In the genomic region with DNA sequence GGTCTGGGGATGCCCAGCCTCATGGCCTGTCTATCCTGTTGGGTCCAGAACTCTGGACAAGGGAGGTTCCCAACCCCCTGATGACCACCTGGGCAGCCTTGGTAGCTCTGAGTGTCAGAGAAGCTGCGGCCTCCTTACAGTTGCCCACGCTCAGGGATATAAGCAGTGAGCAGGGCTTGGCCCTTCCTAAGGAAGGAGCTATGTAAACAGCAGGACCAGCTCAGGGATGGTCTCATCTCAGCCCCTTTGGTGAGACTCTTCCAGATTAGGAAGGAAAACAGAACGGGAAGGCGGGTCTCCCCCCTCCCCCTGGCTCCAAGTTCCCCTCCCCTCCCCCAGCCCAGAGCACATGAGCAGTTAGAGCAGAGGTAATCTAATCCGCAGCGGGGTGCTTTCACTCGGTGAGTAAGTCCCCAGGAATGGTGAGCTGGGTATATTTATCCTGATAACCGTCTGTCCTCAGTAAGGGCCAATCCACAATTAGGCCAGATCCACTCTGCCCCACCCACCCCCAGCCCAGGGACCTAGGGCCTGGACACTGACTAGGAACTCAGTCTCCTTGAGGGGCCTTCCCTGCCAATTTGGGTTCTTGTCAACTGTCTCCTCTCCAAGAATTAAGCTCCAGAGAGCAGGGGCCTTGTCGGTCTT, we compare ENCODE assay signal across 1 cellular context.
TF ChIP-seq lines count a peak whose summit lies in the region.

No MANE protein-coding gene starts in this region.

TF ChIP-seq in K562, 482 proteins besides CTCF, POLR2A, EP300 and RAD21 (continued from another document and continues in another):
- TF ChIP-seq, protein P1, sequence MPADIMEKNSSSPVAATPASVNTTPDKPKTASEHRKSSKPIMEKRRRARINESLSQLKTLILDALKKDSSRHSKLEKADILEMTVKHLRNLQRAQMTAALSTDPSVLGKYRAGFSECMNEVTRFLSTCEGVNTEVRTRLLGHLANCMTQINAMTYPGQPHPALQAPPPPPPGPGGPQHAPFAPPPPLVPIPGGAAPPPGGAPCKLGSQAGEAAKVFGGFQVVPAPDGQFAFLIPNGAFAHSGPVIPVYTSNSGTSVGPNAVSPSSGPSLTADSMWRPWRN (IDR thresholded peaks at IDR 0.05; ENCODE audit: low read depth) = 0 out of 2 replicates have a peak, but pooled peaks have one; percentile 20
- TF ChIP-seq SREBF2 (CRISPR knock-in tag; IDR thresholded peaks at IDR 0.05) (no peak), CREM (IDR thresholded peaks at IDR 0.05; ENCODE audit: low read depth) (peak; percentile 43; the same call in 1 of the 2 replicates), TBL1XR1 (IDR thresholded peaks at IDR 0.05; ENCODE audit: low read length in 2 of 2) (peak in 1 of 2 experiments; percentile 81; a peak in 1 of 4 replicates), SMARCE1 (IDR thresholded peaks at IDR 0.05) (peak; percentile 67), PHF20 (IDR thresholded peaks at IDR 0.05; ENCODE audit: partially characterized antibody) (no peak), FOXJ3 (CRISPR knock-in tag; IDR thresholded peaks at IDR 0.05) (no peak), HDAC8 (tag; IDR thresholded peaks at IDR 0.05) (no peak), ZNF644 (tag; IDR thresholded peaks at IDR 0.05; ENCODE audit: low read depth) (0 out of 2 replicates have a peak, but pooled peaks have one; percentile 44), HLTF (IDR thresholded peaks at IDR 0.05) (no peak), MXI1 (IDR thresholded peaks at IDR 0.05; ENCODE audit: low read depth, low read length) (no peak), RBFOX2 (IDR thresholded peaks at IDR 0.05; ENCODE audit: low read depth, low read length) (peak; percentile 44; the same call in 1 of the 2 replicates), EP400 (IDR thresholded peaks at IDR 0.05) (peak; percentile 13; the same call in 1 of the 2 replicates), KDM1A (IDR thresholded peaks at IDR 0.05) (peak; percentile 38 to 75), DPF2 (IDR thresholded peaks at IDR 0.05) (peak; percentile 69), TBP (optimal IDR thresholded peaks at IDR 0.05; ENCODE audit: low read depth, low read length) (peak; percentile 61), ETV6 (IDR thresholded peaks at IDR 0.05; ENCODE audit: borderline replicate concordance in 1 of 2, low read depth in 2 of 2, low read length in 1 of 2) (peak; percentile 27 to 47; a peak in 1 of 4 replicates), ETV6 (CRISPR knock-in tag; IDR thresholded peaks at IDR 0.05; ENCODE audit: borderline replicate concordance) (no peak), JUN (IDR thresholded peaks at IDR 0.05; ENCODE audit: borderline replicate concordance, low read depth, low read length) (peak; percentile 90), JUN (CRISPR knock-in tag; IDR thresholded peaks at IDR 0.05; ENCODE audit: borderline replicate concordance) (no peak), GATA2 (CRISPR knock-in tag; IDR thresholded peaks at IDR 0.05) (peak; percentile 32; the same call in 1 of the 2 replicates), SP2 (IDR thresholded peaks at IDR 0.05; ENCODE audit: extremely low read depth, low read depth, low read length, poor library complexity, severe bottlenecking) (no peak), NCOA4 (IDR thresholded peaks at IDR 0.05; ENCODE audit: partially characterized antibody) (no peak), TAF9B (IDR thresholded peaks at IDR 0.05; ENCODE audit: partially characterized antibody) (peak; percentile 44), JUND (IDR thresholded peaks at IDR 0.05; ENCODE audit: borderline replicate concordance, low read depth, low read length) (peak; percentile 97), JUND (tag; IDR thresholded peaks at IDR 0.05; ENCODE audit: borderline replicate concordance, low read depth, low read length) (peak; percentile 76; the same call in 1 of the 3 replicates), ZFP1 (CRISPR knock-in tag; IDR thresholded peaks at IDR 0.05) (0 out of 2 replicates have a peak, but pooled peaks have one; percentile 4), TCF3 (CRISPR knock-in tag; IDR thresholded peaks at IDR 0.05) (peak; percentile 70), CREB1 (IDR thresholded peaks at IDR 0.05) (no peak), CREB1 (CRISPR knock-in tag; IDR thresholded peaks at IDR 0.05) (no peak), BHLHE40 (IDR thresholded peaks at IDR 0.05; ENCODE audit: low read length) (peak; percentile 83; the same call in 1 of the 2 replicates)
- TF ChIP-seq, protein P2, sequence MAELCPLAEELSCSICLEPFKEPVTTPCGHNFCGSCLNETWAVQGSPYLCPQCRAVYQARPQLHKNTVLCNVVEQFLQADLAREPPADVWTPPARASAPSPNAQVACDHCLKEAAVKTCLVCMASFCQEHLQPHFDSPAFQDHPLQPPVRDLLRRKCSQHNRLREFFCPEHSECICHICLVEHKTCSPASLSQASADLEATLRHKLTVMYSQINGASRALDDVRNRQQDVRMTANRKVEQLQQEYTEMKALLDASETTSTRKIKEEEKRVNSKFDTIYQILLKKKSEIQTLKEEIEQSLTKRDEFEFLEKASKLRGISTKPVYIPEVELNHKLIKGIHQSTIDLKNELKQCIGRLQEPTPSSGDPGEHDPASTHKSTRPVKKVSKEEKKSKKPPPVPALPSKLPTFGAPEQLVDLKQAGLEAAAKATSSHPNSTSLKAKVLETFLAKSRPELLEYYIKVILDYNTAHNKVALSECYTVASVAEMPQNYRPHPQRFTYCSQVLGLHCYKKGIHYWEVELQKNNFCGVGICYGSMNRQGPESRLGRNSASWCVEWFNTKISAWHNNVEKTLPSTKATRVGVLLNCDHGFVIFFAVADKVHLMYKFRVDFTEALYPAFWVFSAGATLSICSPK (IDR thresholded peaks at IDR 0.05; ENCODE audit: borderline replicate concordance) = no peak
- TF ChIP-seq, protein P3, sequence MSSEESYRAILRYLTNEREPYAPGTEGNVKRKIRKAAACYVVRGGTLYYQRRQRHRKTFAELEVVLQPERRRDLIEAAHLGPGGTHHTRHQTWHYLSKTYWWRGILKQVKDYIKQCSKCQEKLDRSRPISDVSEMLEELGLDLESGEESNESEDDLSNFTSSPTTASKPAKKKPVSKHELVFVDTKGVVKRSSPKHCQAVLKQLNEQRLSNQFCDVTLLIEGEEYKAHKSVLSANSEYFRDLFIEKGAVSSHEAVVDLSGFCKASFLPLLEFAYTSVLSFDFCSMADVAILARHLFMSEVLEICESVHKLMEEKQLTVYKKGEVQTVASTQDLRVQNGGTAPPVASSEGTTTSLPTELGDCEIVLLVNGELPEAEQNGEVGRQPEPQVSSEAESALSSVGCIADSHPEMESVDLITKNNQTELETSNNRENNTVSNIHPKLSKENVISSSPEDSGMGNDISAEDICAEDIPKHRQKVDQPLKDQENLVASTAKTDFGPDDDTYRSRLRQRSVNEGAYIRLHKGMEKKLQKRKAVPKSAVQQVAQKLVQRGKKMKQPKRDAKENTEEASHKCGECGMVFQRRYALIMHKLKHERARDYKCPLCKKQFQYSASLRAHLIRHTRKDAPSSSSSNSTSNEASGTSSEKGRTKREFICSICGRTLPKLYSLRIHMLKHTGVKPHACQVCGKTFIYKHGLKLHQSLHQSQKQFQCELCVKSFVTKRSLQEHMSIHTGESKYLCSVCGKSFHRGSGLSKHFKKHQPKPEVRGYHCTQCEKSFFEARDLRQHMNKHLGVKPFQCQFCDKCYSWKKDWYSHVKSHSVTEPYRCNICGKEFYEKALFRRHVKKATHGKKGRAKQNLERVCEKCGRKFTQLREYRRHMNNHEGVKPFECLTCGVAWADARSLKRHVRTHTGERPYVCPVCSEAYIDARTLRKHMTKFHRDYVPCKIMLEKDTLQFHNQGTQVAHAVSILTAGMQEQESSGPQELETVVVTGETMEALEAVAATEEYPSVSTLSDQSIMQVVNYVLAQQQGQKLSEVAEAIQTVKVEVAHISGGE (CRISPR knock-in tag; IDR thresholded peaks at IDR 0.05) = peak in 1 of 3 experiments; percentile 29; a peak in 2 of 6 replicates
- TF ChIP-seq, protein P4, sequence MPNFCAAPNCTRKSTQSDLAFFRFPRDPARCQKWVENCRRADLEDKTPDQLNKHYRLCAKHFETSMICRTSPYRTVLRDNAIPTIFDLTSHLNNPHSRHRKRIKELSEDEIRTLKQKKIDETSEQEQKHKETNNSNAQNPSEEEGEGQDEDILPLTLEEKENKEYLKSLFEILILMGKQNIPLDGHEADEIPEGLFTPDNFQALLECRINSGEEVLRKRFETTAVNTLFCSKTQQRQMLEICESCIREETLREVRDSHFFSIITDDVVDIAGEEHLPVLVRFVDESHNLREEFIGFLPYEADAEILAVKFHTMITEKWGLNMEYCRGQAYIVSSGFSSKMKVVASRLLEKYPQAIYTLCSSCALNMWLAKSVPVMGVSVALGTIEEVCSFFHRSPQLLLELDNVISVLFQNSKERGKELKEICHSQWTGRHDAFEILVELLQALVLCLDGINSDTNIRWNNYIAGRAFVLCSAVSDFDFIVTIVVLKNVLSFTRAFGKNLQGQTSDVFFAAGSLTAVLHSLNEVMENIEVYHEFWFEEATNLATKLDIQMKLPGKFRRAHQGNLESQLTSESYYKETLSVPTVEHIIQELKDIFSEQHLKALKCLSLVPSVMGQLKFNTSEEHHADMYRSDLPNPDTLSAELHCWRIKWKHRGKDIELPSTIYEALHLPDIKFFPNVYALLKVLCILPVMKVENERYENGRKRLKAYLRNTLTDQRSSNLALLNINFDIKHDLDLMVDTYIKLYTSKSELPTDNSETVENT (CRISPR knock-in tag; IDR thresholded peaks at IDR 0.05) = no peak
- TF ChIP-seq, protein P5, sequence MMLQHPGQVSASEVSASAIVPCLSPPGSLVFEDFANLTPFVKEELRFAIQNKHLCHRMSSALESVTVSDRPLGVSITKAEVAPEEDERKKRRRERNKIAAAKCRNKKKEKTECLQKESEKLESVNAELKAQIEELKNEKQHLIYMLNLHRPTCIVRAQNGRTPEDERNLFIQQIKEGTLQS (IDR thresholded peaks at IDR 0.05) = peak; percentile 77
- TF ChIP-seq, protein P5 (CRISPR knock-in tag; conservative IDR thresholded peaks at IDR 0.05) = no peak; the same call in 1 of the 2 replicates
- TF ChIP-seq, protein P6, sequence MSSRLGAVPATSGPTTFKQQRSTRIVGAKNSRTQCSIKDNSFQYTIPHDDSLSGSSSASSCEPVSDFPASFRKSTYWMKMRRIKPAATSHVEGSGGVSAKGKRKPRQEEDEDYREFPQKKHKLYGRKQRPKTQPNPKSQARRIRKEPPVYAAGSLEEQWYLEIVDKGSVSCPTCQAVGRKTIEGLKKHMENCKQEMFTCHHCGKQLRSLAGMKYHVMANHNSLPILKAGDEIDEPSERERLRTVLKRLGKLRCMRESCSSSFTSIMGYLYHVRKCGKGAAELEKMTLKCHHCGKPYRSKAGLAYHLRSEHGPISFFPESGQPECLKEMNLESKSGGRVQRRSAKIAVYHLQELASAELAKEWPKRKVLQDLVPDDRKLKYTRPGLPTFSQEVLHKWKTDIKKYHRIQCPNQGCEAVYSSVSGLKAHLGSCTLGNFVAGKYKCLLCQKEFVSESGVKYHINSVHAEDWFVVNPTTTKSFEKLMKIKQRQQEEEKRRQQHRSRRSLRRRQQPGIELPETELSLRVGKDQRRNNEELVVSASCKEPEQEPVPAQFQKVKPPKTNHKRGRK (tag; IDR thresholded peaks at IDR 0.05) = no peak
- TF ChIP-seq, protein P7, sequence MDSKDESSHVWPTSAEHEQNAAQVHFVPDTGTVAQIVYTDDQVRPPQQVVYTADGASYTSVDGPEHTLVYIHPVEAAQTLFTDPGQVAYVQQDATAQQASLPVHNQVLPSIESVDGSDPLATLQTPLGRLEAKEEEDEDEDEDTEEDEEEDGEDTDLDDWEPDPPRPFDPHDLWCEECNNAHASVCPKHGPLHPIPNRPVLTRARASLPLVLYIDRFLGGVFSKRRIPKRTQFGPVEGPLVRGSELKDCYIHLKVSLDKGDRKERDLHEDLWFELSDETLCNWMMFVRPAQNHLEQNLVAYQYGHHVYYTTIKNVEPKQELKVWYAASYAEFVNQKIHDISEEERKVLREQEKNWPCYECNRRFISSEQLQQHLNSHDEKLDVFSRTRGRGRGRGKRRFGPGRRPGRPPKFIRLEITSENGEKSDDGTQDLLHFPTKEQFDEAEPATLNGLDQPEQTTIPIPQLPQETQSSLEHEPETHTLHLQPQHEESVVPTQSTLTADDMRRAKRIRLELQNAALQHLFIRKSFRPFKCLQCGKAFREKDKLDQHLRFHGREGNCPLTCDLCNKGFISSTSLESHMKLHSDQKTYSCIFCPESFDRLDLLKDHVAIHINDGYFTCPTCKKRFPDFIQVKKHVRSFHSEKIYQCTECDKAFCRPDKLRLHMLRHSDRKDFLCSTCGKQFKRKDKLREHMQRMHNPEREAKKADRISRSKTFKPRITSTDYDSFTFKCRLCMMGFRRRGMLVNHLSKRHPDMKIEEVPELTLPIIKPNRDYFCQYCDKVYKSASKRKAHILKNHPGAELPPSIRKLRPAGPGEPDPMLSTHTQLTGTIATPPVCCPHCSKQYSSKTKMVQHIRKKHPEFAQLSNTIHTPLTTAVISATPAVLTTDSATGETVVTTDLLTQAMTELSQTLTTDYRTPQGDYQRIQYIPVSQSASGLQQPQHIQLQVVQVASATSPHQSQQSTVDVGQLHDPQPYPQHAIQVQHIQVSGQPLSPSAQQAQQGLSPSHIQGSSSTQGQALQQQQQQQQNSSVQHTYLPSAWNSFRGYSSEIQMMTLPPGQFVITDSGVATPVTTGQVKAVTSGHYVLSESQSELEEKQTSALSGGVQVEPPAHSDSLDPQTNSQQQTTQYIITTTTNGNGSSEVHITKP (IDR thresholded peaks at IDR 0.05; ENCODE audit: partially characterized antibody) = peak; percentile 37
- TF ChIP-seq, protein P8, sequence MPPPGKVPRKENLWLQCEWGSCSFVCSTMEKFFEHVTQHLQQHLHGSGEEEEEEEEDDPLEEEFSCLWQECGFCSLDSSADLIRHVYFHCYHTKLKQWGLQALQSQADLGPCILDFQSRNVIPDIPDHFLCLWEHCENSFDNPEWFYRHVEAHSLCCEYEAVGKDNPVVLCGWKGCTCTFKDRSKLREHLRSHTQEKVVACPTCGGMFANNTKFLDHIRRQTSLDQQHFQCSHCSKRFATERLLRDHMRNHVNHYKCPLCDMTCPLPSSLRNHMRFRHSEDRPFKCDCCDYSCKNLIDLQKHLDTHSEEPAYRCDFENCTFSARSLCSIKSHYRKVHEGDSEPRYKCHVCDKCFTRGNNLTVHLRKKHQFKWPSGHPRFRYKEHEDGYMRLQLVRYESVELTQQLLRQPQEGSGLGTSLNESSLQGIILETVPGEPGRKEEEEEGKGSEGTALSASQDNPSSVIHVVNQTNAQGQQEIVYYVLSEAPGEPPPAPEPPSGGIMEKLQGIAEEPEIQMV (tag; conservative IDR thresholded peaks at IDR 0.05; ENCODE audit: low read depth) = no peak
